8 cellular contexts compared by ENCODE assay signal in the genomic region with DNA sequence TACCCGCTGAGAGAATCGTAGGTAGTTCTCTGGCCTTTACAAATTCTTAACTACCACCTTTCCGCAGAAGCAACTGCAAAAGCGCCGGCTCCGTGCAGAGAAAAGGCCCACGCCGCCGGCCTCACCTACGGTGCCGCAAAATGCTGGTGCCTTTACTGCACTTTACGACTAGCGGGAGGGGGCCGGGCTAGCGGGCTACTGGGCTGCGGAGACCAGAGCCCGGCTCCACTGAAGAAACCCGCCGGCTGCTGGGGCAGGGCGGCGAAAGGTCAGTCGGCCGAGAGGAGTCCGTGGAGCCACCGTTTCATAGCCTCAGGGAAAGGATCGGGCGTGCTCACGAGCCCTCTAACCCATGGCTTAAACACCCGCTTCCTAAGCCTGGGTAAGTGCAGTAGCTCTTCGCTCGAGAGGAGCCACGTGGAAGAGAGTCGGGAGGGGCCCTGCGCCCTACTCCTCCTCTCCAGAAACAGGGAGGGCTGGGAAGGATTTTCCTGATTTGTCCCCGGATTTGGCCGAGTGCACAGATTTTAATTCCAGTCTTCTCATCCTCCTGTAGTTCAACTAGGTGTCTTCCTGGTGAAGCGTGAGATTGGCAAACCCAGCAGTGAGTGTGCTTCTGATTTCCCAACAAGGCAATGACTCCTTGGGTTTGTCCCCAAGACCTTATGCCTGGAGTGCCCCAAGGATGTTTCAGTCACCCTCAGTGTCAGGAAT. TPM values are rescaled to one million over a fixed set of nuclear protein-coding genes. Genes with fewer than 3 reads are reported as not detected.
A peak's percentile ranks its signal among the peaks of the same experiment; 100 is the strongest.
DNase-seq lines count a peak whose midpoint lies in the region; ATAC-seq and TF ChIP-seq lines count a peak whose summit lies in the region.

A gene with protein sequence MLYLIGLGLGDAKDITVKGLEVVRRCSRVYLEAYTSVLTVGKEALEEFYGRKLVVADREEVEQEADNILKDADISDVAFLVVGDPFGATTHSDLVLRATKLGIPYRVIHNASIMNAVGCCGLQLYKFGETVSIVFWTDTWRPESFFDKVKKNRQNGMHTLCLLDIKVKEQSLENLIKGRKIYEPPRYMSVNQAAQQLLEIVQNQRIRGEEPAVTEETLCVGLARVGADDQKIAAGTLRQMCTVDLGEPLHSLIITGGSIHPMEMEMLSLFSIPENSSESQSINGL (minus strand): TSS at position 105 of the 714 bp plus-strand sequence. CDS start 341 bp downstream, outside the sequence.

- POLR2A ChIA-PET in IMR-90 (lab: Charles Lee; ENCODE audit: unreplicated experiment) = no interaction called here

- no peaks in the 10 kb centered on the region for H4K20me1 ChIP-seq in IMR-90 (ENCODE audit: insufficient read depth, low read length)

- no peak for TF ChIP-seq RAD21 in IMR-90 (IDR thresholded peaks at IDR 0.05; ENCODE audit: low read length)

- H3K36me3 ChIP-seq in IMR-90 (ENCODE audit: control insufficient read depth, insufficient read depth, low read length) (no peaks in the 10 kb centered on the region), muscle layer of colon (ENCODE audit: insufficient read depth, low read length) (no peaks in the 10 kb centered on the region)

- in situ Hi-C loops in IMR-90 (cut with MboI; ENCODE audit: low sequenced_read_pairs) = loop anchor here (25.0 kb wide), 1 partner anchor 211 kb away; the partner anchor contains the start of gene S1PR1

- H4K5ac ChIP-seq in IMR-90 (ENCODE audit: low read depth, low read length) = peak within 1 kb of the TSS; percentile 88

- CTCF ChIA-PET in IMR-90 (lab: Yijun Ruan, JAX) = no interaction called here

- DNase-seq in DMS 273 treated with DMSO at 0.1 percent for 48 hours (lab: John Stamatoyannopoulos, UW) (peak; percentile 71), IMR-90 (peak; percentile 91)
- peak; percentile 86 for DNase-seq in activated T-cell treated with anti-CD3 and anti-CD28 coated beads, Interleukin-2, amount 50 U/mL, for 4 hours
- peak; percentile 83 for DNase-seq in stimulated activated CD8-positive, alpha-beta memory T cell treated with anti-CD3 and anti-CD28 coated beads, Interleukin-7, amount 100 ng/mL, for 24 hours (ENCODE audit: low read depth)

- H3K9me3 Mint-ChIP-seq in activated T-cell treated with anti-CD3 and anti-CD28 coated beads, Interleukin-2, amount 50 U/mL, for 4 hours = no peaks in the 10 kb centered on the region

- no peaks in the 10 kb centered on the region; the same call in 1 of the 2 replicates for H3K9me1 ChIP-seq in IMR-90 (ENCODE audit: insufficient read depth, low read length)

- H3K4me2 ChIP-seq in IMR-90 (ENCODE audit: low read depth, low read length) = peak within 1 kb of the TSS; percentile 96

- peak within 1 kb of the TSS; percentile 100 for H3K4me3 Mint-ChIP-seq in activated T-cell treated with anti-CD3 and anti-CD28 coated beads, Interleukin-2, amount 50 U/mL, for 4 hours

- H3K79me1 ChIP-seq in IMR-90 (ENCODE audit: low read depth in 1 of 2, low read length in 2 of 2) = peaks cover 17 to 47% of the 10 kb centered on the region in 2 experiments; a peak in 3 of 4 replicates

- TSS peak; percentile 51 for BruUV-seq in IMR-90 (replicated peaks; lab: Mats Ljungman, UMichigan)

- H4K91ac ChIP-seq in IMR-90 (ENCODE audit: insufficient read depth, low read depth, low read length) = peak within 1 kb of the TSS; percentile 71

- H3K9ac ChIP-seq in IMR-90 (ENCODE audit: low read depth, low read length) (peak within 1 kb of the TSS; percentile 98), muscle layer of colon (ENCODE audit: low read length) (peak within 1 kb of the TSS; percentile 57)

- no peaks in the 10 kb centered on the region for H3K27me3 Mint-ChIP-seq in activated T-cell treated with anti-CD3 and anti-CD28 coated beads, Interleukin-2, amount 50 U/mL, for 4 hours (ENCODE audit: low read depth)

- dilution Hi-C loops in IMR-90 (cut with HindIII; ENCODE audit: low sequenced_read_pairs, unreplicated experiment) = no loop called here

- peaks cover 25% of the 10 kb centered on the region for H3K36me3 Mint-ChIP-seq in activated T-cell treated with anti-CD3 and anti-CD28 coated beads, Interleukin-2, amount 50 U/mL, for 4 hours (ENCODE audit: insufficient read depth)

- H3K4me3 ChIP-seq in IMR-90 (ENCODE audit: insufficient read depth, low read depth, low read length) (peak within 1 kb of the TSS; percentile 82), muscle layer of colon (ENCODE audit: low read depth in 1 of 2, low read length in 2 of 2) (peak within 1 kb of the TSS; percentile 75 to 87)

- peak; percentile 89 for TF ChIP-seq POLR2A in IMR-90 (IDR thresholded peaks at IDR 0.05; ENCODE audit: low read depth, low read length)

- H4K8ac ChIP-seq in IMR-90 (ENCODE audit: low read depth in 2 of 2, low read length in 2 of 2) = peak within 1 kb of the TSS; percentile 90 to 99

- peak within 1 kb of the TSS; percentile 91 for H3K18ac ChIP-seq in IMR-90 (ENCODE audit: low read depth, low read length)

- intact Hi-C loops in IMR-90 (cut with micrococcal nuclease) = loop anchor here (1.0 kb wide), 2 partner anchors 212 to 262 kb away; no protein-coding TSS in a partner anchor

- peak within 1 kb of the TSS; percentile 87 for H2BK120ac ChIP-seq in IMR-90 (ENCODE audit: low read depth, low read length)

- peak within 1 kb of the TSS; percentile 97 for H2AFZ ChIP-seq in IMR-90 (replicated peaks; ENCODE audit: low read length, poor library complexity)

- H3K27ac ChIP-seq in IMR-90 (ENCODE audit: insufficient read depth, low read length) (peak within 1 kb of the TSS; percentile 97), muscle layer of colon (ENCODE audit: low read depth, low read length) (peak within 1 kb of the TSS; percentile 64)

- 0 out of 2 replicates have a peak, but pooled peaks cover 2% of the 10 kb centered on the region for H3K4me1 ChIP-seq in IMR-90 (ENCODE audit: control insufficient read depth, insufficient read depth, low read length)
- peaks cover 13% of the 10 kb centered on the region for H3K4me1 ChIP-seq in muscle layer of colon (ENCODE audit: insufficient read depth, low read length)

- H3K4ac ChIP-seq in IMR-90 (ENCODE audit: low read depth, low read length) = peak within 1 kb of the TSS; percentile 97

- peak within 1 kb of the TSS; percentile 91; the same call in 1 of the 2 replicates for H2AK5ac ChIP-seq in IMR-90 (ENCODE audit: low read depth, low read length)

- H3K23ac ChIP-seq in IMR-90 (ENCODE audit: low read depth, low read length) = peak within 1 kb of the TSS; percentile 96

- peak within 1 kb of the TSS; percentile 80; the same call in 1 of the 3 replicates for H2BK15ac ChIP-seq in IMR-90 (ENCODE audit: low read depth, low read length)

- peak within 1 kb of the TSS; percentile 50; the same call in 1 of the 2 replicates for H2BK20ac ChIP-seq in IMR-90 (ENCODE audit: low read depth, low read length)

- 0% methylated on average over 18 of the region's 37 CpGs; no CpG with 5 or more reads in 1 of the 2 experiments for WGBS in IMR-90 (ENCODE audit: extremely low coverage in 2 of 2, insufficient read length in 1 of 2), 2 experiments

- peak within 1 kb of the TSS; percentile 98 for H3K14ac ChIP-seq in IMR-90 (replicated peaks; ENCODE audit: low read depth, low read length)

- TF ChIP-seq CTCF in IMR-90 (conservative IDR thresholded peaks at IDR 0.05; ENCODE audit: low read depth, low read length) = no peak

- ATAC-seq in GM21526 (IDR thresholded peaks at IDR 0.05; ENCODE audit: low FRiP score, unreplicated experiment) (peak; percentile 87), IMR-90 (ENCODE audit: low read depth) (peak; percentile 98), esophagus mucosa (peak; percentile 97)
- ATAC-seq in activated T-cell treated with anti-CD3 and anti-CD28 coated beads, Interleukin-2, amount 50 U/mL, for 4 hours = peak; percentile 96 to 98

- H2AK9ac ChIP-seq in IMR-90 (replicated peaks; ENCODE audit: low read depth, low read length, poor library complexity) = peak within 1 kb of the TSS; percentile 88

- H3K56ac ChIP-seq in IMR-90 (ENCODE audit: extremely low read depth, insufficient read depth, low read length) = peak within 1 kb of the TSS; percentile 98

- H2BK5ac ChIP-seq in IMR-90 (ENCODE audit: low read depth, low read length, poor library complexity, severe bottlenecking) = peak within 1 kb of the TSS; percentile 86

- H3K27me3 ChIP-seq in IMR-90 (ENCODE audit: control insufficient read depth, insufficient read depth, low read length) (no peaks in the 10 kb centered on the region), muscle layer of colon (ENCODE audit: control insufficient read depth in 1 of 2, insufficient read depth in 2 of 2, low read length in 2 of 2) (no peaks in the 10 kb centered on the region)

- H3K4me1 Mint-ChIP-seq in activated T-cell treated with anti-CD3 and anti-CD28 coated beads, Interleukin-2, amount 50 U/mL, for 4 hours (ENCODE audit: low read depth) = peaks cover 65% of the 10 kb centered on the region

- H3K9me3 ChIP-seq in IMR-90 (ENCODE audit: control insufficient read depth, insufficient read depth, low read length) (no peaks in the 10 kb centered on the region), muscle layer of colon (ENCODE audit: low read length) (no peaks in the 10 kb centered on the region)

TF ChIP-seq in IMR-90, 13 proteins besides CTCF, POLR2A, EP300 and RAD21 (continues in another document):
- TF ChIP-seq SMC3 (IDR thresholded peaks at IDR 0.05; ENCODE audit: low read depth, low read length) (no peak), CEBPB (IDR thresholded peaks at IDR 0.05; ENCODE audit: low read depth, low read length) (peak; percentile 80), FOS (IDR thresholded peaks at IDR 0.05; ENCODE audit: low read depth, low read length) (no peak), RFX5 (IDR thresholded peaks at IDR 0.05; ENCODE audit: low read depth, low read length) (no peak), NFE2L2 (IDR thresholded peaks at IDR 0.05; ENCODE audit: low read depth, low read length) (no peak), MAFK (IDR thresholded peaks at IDR 0.05; ENCODE audit: low read depth, low read length) (no peak), BHLHE40 (IDR thresholded peaks at IDR 0.05; ENCODE audit: low read depth, low read length) (no peak)

TF ChIP-seq in PFSK-1, 5 proteins besides CTCF, POLR2A, EP300 and RAD21 (continues in another document):
- TF ChIP-seq POLR2AphosphoS5 (IDR thresholded peaks at IDR 0.05; ENCODE audit: low read depth, low read length) = peak; percentile 99

RNA-seq across cellular contexts. Expression of the gene that starts here (rescaled TPM):
- 32.3 and 45.5 TPM in 2 replicates for total RNA-seq in IMR-90 (2012; rRNA removed)
- polyA plus RNA-seq in IMR-90 (2012; rRNA removed) = 34.9 and 42.0 TPM in 2 replicates
- 9.5 and 24.6 TPM in 2 replicates for polyA plus RNA-seq in IMR-90 (2012; cell fraction: cytosol; rRNA removed)
- polyA plus RNA-seq in IMR-90 (2012; cell fraction: nucleus; rRNA removed; ENCODE audit: low replicate concordance) = 3.5 and 26.4 TPM in 2 replicates
- polyA plus RNA-seq in PFSK-1 (2012; ENCODE audit: insufficient read length, low read depth) = 67.2 TPM
- total RNA-seq in activated T-cell treated with anti-CD3 and anti-CD28 coated beads, Interleukin-2, amount 50 U/mL, for 4 hours = 10 to 100 TPM; 57.7 to 73.7 (median 72.4) TPM
- 19.0 TPM for total RNA-seq in esophagus mucosa

Comparison
In these comparisons a context has a peak if more than half of its experiments do, and no peak if none do; other contexts are left out.
1. Peak in every context shown above with its lines: DNase-seq, ATAC-seq, H3K4me3 ChIP-seq and H3K27ac ChIP-seq.